ENCODE assay signal across 8 cellular contexts in genomic region chr14:92651106-92651792, GRCh38.
DNase-seq lines count a peak whose midpoint lies in the region; ATAC-seq lines count a peak whose summit lies in the region.

No MANE protein-coding gene starts in this region.

- DNase-seq in activated CD4-positive, CD25-positive, alpha-beta regulatory T cell treated with anti-CD3 and anti-CD28 coated beads, Interleukin-2, amount 50 U/mL, for 16 hours (ENCODE audit: low read depth, low spot score) = peak; percentile 60
- DNase-seq in stimulated activated CD4-positive, alpha-beta T cell treated with anti-CD3 and anti-CD28 coated beads, Interleukin-15, amount 100 ng/mL, for 24 hours = peak; percentile 86
- DNase-seq in NCI-H1092 (lab: John Stamatoyannopoulos, UW) (no peak), DMS53 treated with DMSO at 0.1 percent for 48 hours (lab: John Stamatoyannopoulos, UW; ENCODE audit: unreplicated experiment) (no peak), DMS153 (lab: John Stamatoyannopoulos, UW) (no peak)

- H3K9me3 Mint-ChIP-seq in dendritic cell treated with granulocyte-macrophage colony-stimulating factor and Interleukin-4, amounts not matched to agents 40 ng/mL and 50 ng/mL, for 4 days = no peaks in the 10 kb centered on the region

- peak overlapping the region; percentile 99 for H3K4me3 Mint-ChIP-seq in dendritic cell treated with granulocyte-macrophage colony-stimulating factor and Interleukin-4, amounts not matched to agents 40 ng/mL and 50 ng/mL, for 4 days

- no peaks in the 10 kb centered on the region for H3K27me3 Mint-ChIP-seq in dendritic cell treated with granulocyte-macrophage colony-stimulating factor and Interleukin-4, amounts not matched to agents 40 ng/mL and 50 ng/mL, for 4 days

- H3K4me1 Mint-ChIP-seq in dendritic cell treated with granulocyte-macrophage colony-stimulating factor and Interleukin-4, amounts not matched to agents 40 ng/mL and 50 ng/mL, for 4 days (ENCODE audit: low read depth) = peaks cover 86% of the 10 kb centered on the region

- H3K36me3 Mint-ChIP-seq in dendritic cell treated with granulocyte-macrophage colony-stimulating factor and Interleukin-4, amounts not matched to agents 40 ng/mL and 50 ng/mL, for 4 days (ENCODE audit: low read depth) = peaks cover 74% of the 10 kb centered on the region

- peak overlapping the region; percentile 91 for H3K27ac Mint-ChIP-seq in dendritic cell treated with granulocyte-macrophage colony-stimulating factor and Interleukin-4, amounts not matched to agents 40 ng/mL and 50 ng/mL, for 4 days

- peak; percentile 70 for ATAC-seq in GM19023 (IDR thresholded peaks at IDR 0.05; ENCODE audit: unreplicated experiment)
- peak; percentile 37 for ATAC-seq in HG03097 (IDR thresholded peaks at IDR 0.05; ENCODE audit: low FRiP score, unreplicated experiment)

- intact Hi-C loops in dendritic cell treated with granulocyte-macrophage colony-stimulating factor and Interleukin-4, amounts not matched to agents 40 ng/mL and 50 ng/mL, for 4 days (cut with micrococcal nuclease) = loop anchor here (5.0 to 10.0 kb wide), 2 partner anchors 54 to 186 kb away; no protein-coding TSS in a partner anchor

Comparison
In these comparisons a context has a peak if more than half of its experiments do, and no peak if none do; other contexts are left out.
1. DNase-seq: peak in activated CD4-positive, CD25-positive, alpha-beta regulatory T cell treated with anti-CD3 and anti-CD28 coated beads, Interleukin-2, amount 50 U/mL, for 16 hours (single experiment) and stimulated activated CD4-positive, alpha-beta T cell treated with anti-CD3 and anti-CD28 coated beads, Interleukin-15, amount 100 ng/mL, for 24 hours (single experiment); none in NCI-H1092 (single experiment), DMS53 treated with DMSO at 0.1 percent for 48 hours (single experiment) and DMS153 (single experiment).